ENCODE assay signal across 12 cellular contexts in genomic region chr14:106842687-106843086, GRCh38.
A peak's percentile ranks its signal among the peaks of the same experiment; 100 is the strongest.
DNase-seq lines count a peak whose midpoint lies in the region; ATAC-seq and TF ChIP-seq lines count a peak whose summit lies in the region.
"Had no signal": no experiment of that assay in that cellular context is flagged by ENCODE, and none has a peak within 500 bp of the region (broad histone marks: within the 10 kb centered on the region; RNA-seq: fewer than 3 reads in every experiment).

No MANE protein-coding gene starts in this region.

- H3K27ac ChIP-seq in 22Rv1 (peak overlapping the region; percentile 96), DND-41 (ENCODE audit: low read length) (peak overlapping the region; percentile 90; the same call in 1 of the 2 replicates), OCI-LY7 (ENCODE audit: low read depth, low read length, poor library complexity, severe bottlenecking) (peak overlapping the region; percentile 98)
- H3K27ac ChIP-seq: hepatocyte, SK-N-MC had no signal

- H3K4me2 ChIP-seq in DND-41 (ENCODE audit: insufficient read depth, low read length): no peak overlapping the region
- peak overlapping the region; percentile 93 for H3K4me2 ChIP-seq in OCI-LY7 (ENCODE audit: low read length)
- H3K4me2 ChIP-seq: hepatocyte had no signal

- no peak overlapping the region for H3K9ac ChIP-seq in DND-41 (ENCODE audit: low read depth, low read length)

- DNase-seq in DND-41 (no peak), OCI-LY7 (ENCODE audit: low spot score) (peak; percentile 10), glomerular visceral epithelial cell (ENCODE audit: extremely low spot score) (peak; percentile 18), NCI-H2196 treated with DMSO at 0.1 percent for 48 hours (lab: John Stamatoyannopoulos, UW; ENCODE audit: unreplicated experiment) (no peak), superior temporal gyrus (ENCODE audit: extremely low spot score) (no peak), NCI-H2107 treated with DMSO at 0.1 percent for 48 hours (lab: John Stamatoyannopoulos, UW; ENCODE audit: unreplicated experiment) (no peak), amniotic stem cell (lab: John Stamatoyannopoulos, UW) (no peak)
- DNase-seq: cortex of kidney, NCI-H1417 treated with DMSO at 0.1 percent for 48 hours had no signal

- no peaks in the 10 kb centered on the region for H3K79me2 ChIP-seq in DND-41 (ENCODE audit: insufficient read depth, low read length)
- H3K79me2 ChIP-seq in OCI-LY7 (ENCODE audit: insufficient read depth, low read depth, low read length): peaks cover 38% of the 10 kb centered on the region
- H3K79me2 ChIP-seq: hepatocyte had no signal

- intact Hi-C loops in OCI-LY7 (cut with micrococcal nuclease; ENCODE audit: unreplicated experiment): loop anchor here (1.0 kb wide), 1 partner anchor 30 kb away; no protein-coding TSS in a partner anchor

- H3K9me2 ChIP-seq in OCI-LY7 (ENCODE audit: insufficient read depth, low read length): no peaks in the 10 kb centered on the region

- H4K20me1 ChIP-seq in DND-41 (ENCODE audit: insufficient read depth, low read length) (no peaks in the 10 kb centered on the region), OCI-LY7 (ENCODE audit: insufficient read depth, low read length) (no peaks in the 10 kb centered on the region)

- H2AFZ ChIP-seq in DND-41 (ENCODE audit: low read depth, low read length): no peak overlapping the region
- no peak overlapping the region for H2AFZ ChIP-seq in OCI-LY7 (ENCODE audit: low read length)
- H2AFZ ChIP-seq: hepatocyte had no signal

- POLR2A ChIA-PET in OCI-LY7 (lab: Charles Lee): interaction anchor here (1.1 to 1.6 kb wide), 2 partner anchors 27 to 31 kb away, joined by 4 read pairs; no protein-coding TSS in a partner anchor

- TF ChIP-seq CTCF in 22Rv1 (IDR thresholded peaks at IDR 0.05) (peak; percentile 77), DND-41 (IDR thresholded peaks at IDR 0.05; ENCODE audit: borderline replicate concordance, extremely low read depth, low read length, poor library complexity, severe bottlenecking) (peak; percentile 43), OCI-LY7 (conservative IDR thresholded peaks at IDR 0.05; ENCODE audit: low read length) (peak; percentile 56)

- CTCF ChIA-PET in OCI-LY7 (lab: Charles Lee; ENCODE audit: unreplicated experiment): interaction anchor here (2.5 to 3.3 kb wide), 2 partner anchors 12 to 31 kb away, joined by 22 to 24 read pairs; no protein-coding TSS in a partner anchor

- BruUV-seq in OCI-LY7 (replicated peaks; lab: Mats Ljungman, UMichigan): no TSS peak

- no peaks in the 10 kb centered on the region for H3K27me3 ChIP-seq in DND-41 (ENCODE audit: insufficient read depth, low read length, poor library complexity)
- H3K27me3 ChIP-seq: hepatocyte had no signal

- no peak overlapping the region for H3K4me3 ChIP-seq in DND-41 (ENCODE audit: low read depth in 1 of 2, low read length in 2 of 2)
- peak overlapping the region; percentile 87 for H3K4me3 ChIP-seq in OCI-LY7 (ENCODE audit: low read depth, low read length, poor library complexity, severe bottlenecking)
- H3K4me3 ChIP-seq: hepatocyte, SK-N-MC had no signal

- H3K4me1 ChIP-seq in DND-41 (ENCODE audit: insufficient read depth, low read length) (peaks cover 44% of the 10 kb centered on the region), OCI-LY7 (ENCODE audit: insufficient read depth, low read length, poor library complexity, severe bottlenecking) (peaks cover 54% of the 10 kb centered on the region)

- ATAC-seq in DND-41 (ENCODE audit: insufficient read depth, low read depth): no peak

- H3K36me3 ChIP-seq in DND-41 (ENCODE audit: insufficient read depth, low read length) (no peaks in the 10 kb centered on the region), OCI-LY7 (ENCODE audit: insufficient read depth, low read length) (no peaks in the 10 kb centered on the region; the same call in 1 of the 2 replicates)

- no peaks in the 10 kb centered on the region for H3K9me3 ChIP-seq in DND-41 (ENCODE audit: insufficient read depth, low read length, severe bottlenecking)
- H3K9me3 ChIP-seq in OCI-LY7 (ENCODE audit: low read length): no peaks in the 10 kb centered on the region

Comparison
In these comparisons a context has a peak if more than half of its experiments do, and no peak if none do; other contexts are left out.
1. DNase-seq: peak in OCI-LY7 (single experiment) and glomerular visceral epithelial cell (single experiment); none in DND-41 (single experiment), NCI-H2196 treated with DMSO at 0.1 percent for 48 hours (single experiment), superior temporal gyrus (single experiment), NCI-H2107 treated with DMSO at 0.1 percent for 48 hours (single experiment) and amniotic stem cell (single experiment).
2. Peak in every context shown above with its lines, with median percentiles within 50 percentile points of each other: H3K27ac ChIP-seq and CTCF ChIP-seq.